Comparison of ENCODE assay signal across 1 cellular context in the genomic region with DNA sequence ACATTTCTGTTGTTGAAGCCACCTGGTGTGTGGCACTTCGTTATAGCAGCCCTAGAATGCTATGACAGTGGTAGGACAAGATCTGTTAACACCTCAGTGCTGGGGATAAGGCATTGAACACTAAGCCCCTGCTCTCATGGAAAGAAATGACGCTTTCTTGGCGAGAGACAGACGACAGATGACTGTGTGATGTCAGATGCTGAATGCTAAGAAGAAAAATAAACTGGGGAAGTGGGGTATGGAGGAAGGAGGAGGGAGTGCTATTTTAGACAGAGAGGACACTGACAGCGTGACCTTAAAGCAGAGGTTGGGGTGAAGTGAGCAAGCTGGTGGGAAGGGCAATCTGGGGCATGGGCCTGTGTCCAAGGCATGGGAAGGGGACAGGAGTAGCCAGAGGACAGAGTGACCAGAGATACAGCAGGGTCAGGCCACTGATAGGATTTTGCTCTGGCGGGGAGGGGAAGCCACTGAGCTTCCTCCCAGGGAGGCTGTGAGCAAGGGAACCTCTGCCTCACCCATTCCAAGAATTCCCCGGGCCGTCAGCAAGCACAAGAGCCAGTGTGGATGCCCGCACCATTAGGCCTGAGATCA.
TF ChIP-seq lines count a peak whose summit lies in the region.

No MANE protein-coding gene starts in this region.

TF ChIP-seq in WTC11, 78 proteins besides CTCF, POLR2A, EP300 and RAD21 (continued from another document):
- TF ChIP-seq, protein P1, sequence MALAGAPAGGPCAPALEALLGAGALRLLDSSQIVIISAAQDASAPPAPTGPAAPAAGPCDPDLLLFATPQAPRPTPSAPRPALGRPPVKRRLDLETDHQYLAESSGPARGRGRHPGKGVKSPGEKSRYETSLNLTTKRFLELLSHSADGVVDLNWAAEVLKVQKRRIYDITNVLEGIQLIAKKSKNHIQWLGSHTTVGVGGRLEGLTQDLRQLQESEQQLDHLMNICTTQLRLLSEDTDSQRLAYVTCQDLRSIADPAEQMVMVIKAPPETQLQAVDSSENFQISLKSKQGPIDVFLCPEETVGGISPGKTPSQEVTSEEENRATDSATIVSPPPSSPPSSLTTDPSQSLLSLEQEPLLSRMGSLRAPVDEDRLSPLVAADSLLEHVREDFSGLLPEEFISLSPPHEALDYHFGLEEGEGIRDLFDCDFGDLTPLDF (CRISPR knock-in tag; IDR thresholded peaks at IDR 0.05): no peak
- TF ChIP-seq ZNF396 (CRISPR knock-in tag; IDR thresholded peaks at IDR 0.05; ENCODE audit: borderline replicate concordance): no peak
- TF ChIP-seq JUN (CRISPR knock-in tag; IDR thresholded peaks at IDR 0.05): no peak
- TF ChIP-seq NFATC4 (CRISPR knock-in tag; IDR thresholded peaks at IDR 0.05): no peak
- TF ChIP-seq, protein P2, sequence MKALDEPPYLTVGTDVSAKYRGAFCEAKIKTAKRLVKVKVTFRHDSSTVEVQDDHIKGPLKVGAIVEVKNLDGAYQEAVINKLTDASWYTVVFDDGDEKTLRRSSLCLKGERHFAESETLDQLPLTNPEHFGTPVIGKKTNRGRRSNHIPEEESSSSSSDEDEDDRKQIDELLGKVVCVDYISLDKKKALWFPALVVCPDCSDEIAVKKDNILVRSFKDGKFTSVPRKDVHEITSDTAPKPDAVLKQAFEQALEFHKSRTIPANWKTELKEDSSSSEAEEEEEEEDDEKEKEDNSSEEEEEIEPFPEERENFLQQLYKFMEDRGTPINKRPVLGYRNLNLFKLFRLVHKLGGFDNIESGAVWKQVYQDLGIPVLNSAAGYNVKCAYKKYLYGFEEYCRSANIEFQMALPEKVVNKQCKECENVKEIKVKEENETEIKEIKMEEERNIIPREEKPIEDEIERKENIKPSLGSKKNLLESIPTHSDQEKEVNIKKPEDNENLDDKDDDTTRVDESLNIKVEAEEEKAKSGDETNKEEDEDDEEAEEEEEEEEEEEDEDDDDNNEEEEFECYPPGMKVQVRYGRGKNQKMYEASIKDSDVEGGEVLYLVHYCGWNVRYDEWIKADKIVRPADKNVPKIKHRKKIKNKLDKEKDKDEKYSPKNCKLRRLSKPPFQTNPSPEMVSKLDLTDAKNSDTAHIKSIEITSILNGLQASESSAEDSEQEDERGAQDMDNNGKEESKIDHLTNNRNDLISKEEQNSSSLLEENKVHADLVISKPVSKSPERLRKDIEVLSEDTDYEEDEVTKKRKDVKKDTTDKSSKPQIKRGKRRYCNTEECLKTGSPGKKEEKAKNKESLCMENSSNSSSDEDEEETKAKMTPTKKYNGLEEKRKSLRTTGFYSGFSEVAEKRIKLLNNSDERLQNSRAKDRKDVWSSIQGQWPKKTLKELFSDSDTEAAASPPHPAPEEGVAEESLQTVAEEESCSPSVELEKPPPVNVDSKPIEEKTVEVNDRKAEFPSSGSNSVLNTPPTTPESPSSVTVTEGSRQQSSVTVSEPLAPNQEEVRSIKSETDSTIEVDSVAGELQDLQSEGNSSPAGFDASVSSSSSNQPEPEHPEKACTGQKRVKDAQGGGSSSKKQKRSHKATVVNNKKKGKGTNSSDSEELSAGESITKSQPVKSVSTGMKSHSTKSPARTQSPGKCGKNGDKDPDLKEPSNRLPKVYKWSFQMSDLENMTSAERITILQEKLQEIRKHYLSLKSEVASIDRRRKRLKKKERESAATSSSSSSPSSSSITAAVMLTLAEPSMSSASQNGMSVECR (CRISPR knock-in tag; IDR thresholded peaks at IDR 0.05; ENCODE audit: borderline replicate concordance): no peak
- no peak for TF ChIP-seq CREB1 (CRISPR knock-in tag; IDR thresholded peaks at IDR 0.05)
- no peak for TF ChIP-seq ETV6 (CRISPR knock-in tag; IDR thresholded peaks at IDR 0.05)
